ENCODE assay signal across 12 cellular contexts in genomic region chr17:41717408-41718286, GRCh38. TPM values are rescaled to one million over a fixed set of nuclear protein-coding genes. Genes with fewer than 3 reads are reported as not detected.
DNase-seq lines count a peak whose midpoint lies in the region; ATAC-seq and TF ChIP-seq lines count a peak whose summit lies in the region.
"Had no signal": no experiment of that assay in that cellular context is flagged by ENCODE, and none has a peak within 500 bp of the region (broad histone marks: within the 10 kb centered on the region; RNA-seq: fewer than 3 reads in every experiment).

No MANE protein-coding gene starts in this region.

- H3K9me3 Mint-ChIP-seq in activated naive CD4-positive, alpha-beta T cell treated with anti-CD3 and anti-CD28 coated beads, Interleukin-2, amount 50 U/mL, for 72 hours: no peaks in the 10 kb centered on the region
- H3K9me3 Mint-ChIP-seq in mesothelial cell of epicardium: no peaks in the 10 kb centered on the region

- peak; percentile 50 to 82 for ATAC-seq in activated naive CD4-positive, alpha-beta T cell treated with anti-CD3 and anti-CD28 coated beads, Interleukin-2, amount 50 U/mL, for 72 hours
- ATAC-seq in omental fat pad (ENCODE audit: low FRiP score): no peak

- no peaks in the 10 kb centered on the region for H3K9me3 ChIP-seq in KOPT-K1 (ENCODE audit: insufficient read depth, low read length, poor library complexity, severe bottlenecking)
- H3K9me3 ChIP-seq: uterus had no signal

- H3K4me3 Mint-ChIP-seq in mesothelial cell of epicardium: no peak overlapping the region

- H3K27ac ChIP-seq in KOPT-K1 (ENCODE audit: low read depth, low read length, poor library complexity, severe bottlenecking): peak overlapping the region; percentile 61

- H3K4me1 Mint-ChIP-seq in mesothelial cell of epicardium: peaks cover 7% of the 10 kb centered on the region

- DNase-seq in COLO829 (ENCODE audit: low spot score) (peak; percentile 86), mesothelial cell of epicardium (ENCODE audit: low spot score in 2 of 2, unreplicated experiment in 2 of 2) (no peak), UCSD-AML1 (lab: John Stamatoyannopoulos, UW; ENCODE audit: unreplicated experiment) (no peak), NAMALWA (ENCODE audit: low spot score) (no peak), omental fat pad (ENCODE audit: low spot score) (no peak), NCI-H1930 (lab: John Stamatoyannopoulos, UW) (no peak)
- DNase-seq in activated naive CD4-positive, alpha-beta T cell treated with anti-CD3 and anti-CD28 coated beads, Interleukin-2, amount 50 U/mL, for 72 hours (ENCODE audit: low spot score in 2 of 2): no peak
- DNase-seq: activated CD8-positive, alpha-beta memory T cell treated with anti-CD3 and anti-CD28 coated beads, Interleukin-2, amount 50 U/mL, for 48 hours; mesendoderm; NK-92 treated with Interleukin-12 subunit alpha and Interleukin-12 subunit beta, amount 100 ng/mL, for 24 hours; uterus had no signal

- no peaks in the 10 kb centered on the region for H3K36me3 Mint-ChIP-seq in activated naive CD4-positive, alpha-beta T cell treated with anti-CD3 and anti-CD28 coated beads, Interleukin-2, amount 50 U/mL, for 72 hours
- no peaks in the 10 kb centered on the region for H3K36me3 Mint-ChIP-seq in mesothelial cell of epicardium

- no peaks in the 10 kb centered on the region for H3K36me3 ChIP-seq in KOPT-K1 (ENCODE audit: insufficient read depth, low read length)
- H3K36me3 ChIP-seq: uterus had no signal

- peak overlapping the region; percentile 65 for H3K27ac Mint-ChIP-seq in activated naive CD4-positive, alpha-beta T cell treated with anti-CD3 and anti-CD28 coated beads, Interleukin-2, amount 50 U/mL, for 72 hours
- H3K27ac Mint-ChIP-seq in mesothelial cell of epicardium: peak overlapping the region; percentile 48

- no peak for TF ChIP-seq CTCF in mesothelial cell of epicardium (IDR thresholded peaks at IDR 0.05; ENCODE audit: unreplicated experiment)
- no peak for TF ChIP-seq CTCF in omental fat pad (IDR thresholded peaks at IDR 0.05)

- no peaks in the 10 kb centered on the region for H3K27me3 Mint-ChIP-seq in mesothelial cell of epicardium (ENCODE audit: low read depth)

RNA-seq across cellular contexts. Expression of gene GAST, which starts 5.5 kb away (rescaled TPM):
- not detected for total RNA-seq in activated naive CD4-positive, alpha-beta T cell treated with anti-CD3 and anti-CD28 coated beads, Interleukin-2, amount 50 U/mL, for 72 hours
- not detected in 3 replicates for total RNA-seq in mesothelial cell of epicardium
- total RNA-seq in omental fat pad: not detected
- total RNA-seq: uterus had no signal

RNA-seq across cellular contexts. Expression of gene HAP1, which starts 16.8 kb away (rescaled TPM):
- total RNA-seq in activated naive CD4-positive, alpha-beta T cell treated with anti-CD3 and anti-CD28 coated beads, Interleukin-2, amount 50 U/mL, for 72 hours: not detected
- total RNA-seq in mesothelial cell of epicardium (0.44 to 0.66 TPM (median 0.45 TPM) in 3 replicates), omental fat pad (1 to 10 TPM in 1 of 4 donors, under 1 TPM in 1, not detected in 2; 0.47 to 1.1 TPM)

RNA-seq across cellular contexts. Expression of gene EIF1, which starts 29.0 kb away (rescaled TPM):
- 1,000 to 10,000 TPM in 1 of 2 donors, 100 to 1,000 TPM in 1; 899 to 1,106 TPM for total RNA-seq in activated naive CD4-positive, alpha-beta T cell treated with anti-CD3 and anti-CD28 coated beads, Interleukin-2, amount 50 U/mL, for 72 hours
- total RNA-seq in mesothelial cell of epicardium (600 to 610 TPM (median 606 TPM) in 3 replicates), omental fat pad (100 to 1,000 TPM; 444 to 832 (median 685) TPM)
